8 cellular contexts compared by ENCODE assay signal in the genomic region with DNA sequence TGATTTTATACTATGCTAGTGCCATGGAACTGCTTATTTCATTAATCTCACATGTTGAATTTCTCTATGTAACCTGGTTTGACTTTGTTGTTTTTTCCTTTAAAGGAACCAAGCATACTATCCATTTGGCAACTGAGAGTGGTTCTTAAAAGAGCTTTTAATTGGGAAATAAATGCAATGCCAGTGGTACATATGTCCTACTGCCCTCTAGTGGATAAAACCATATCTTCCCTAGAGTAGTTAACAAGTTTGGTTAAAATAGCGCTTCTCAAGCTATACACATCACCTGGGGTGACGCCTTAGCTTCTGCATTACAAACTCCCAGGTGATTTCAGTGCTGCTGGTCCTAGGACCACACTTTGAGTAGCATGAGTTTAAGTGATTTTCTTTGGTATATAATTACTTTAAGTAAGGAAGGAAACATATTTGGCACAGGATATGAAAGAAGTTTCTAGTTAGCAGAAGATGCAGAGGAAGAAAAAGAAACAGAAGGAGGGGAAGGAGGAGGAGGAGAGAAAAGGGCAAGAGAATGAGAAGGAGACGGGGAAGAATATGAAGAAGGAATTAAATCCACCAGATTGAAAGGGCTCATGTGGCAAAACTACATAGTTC. TPM values are rescaled to one million over a fixed set of nuclear protein-coding genes. Genes with fewer than 3 reads are reported as not detected.
DNase-seq lines count a peak whose midpoint lies in the region; TF ChIP-seq lines count a peak whose summit lies in the region.

No MANE protein-coding gene starts in this region.

- H3F3A ChIP-seq in smooth muscle cell (ENCODE audit: low read depth) = no peaks in the 10 kb centered on the region

- no peak overlapping the region for H3K27ac ChIP-seq in C4-2B
- no peak overlapping the region for H3K27ac ChIP-seq in smooth muscle cell (ENCODE audit: low read depth)

- H3K27me3 ChIP-seq in smooth muscle cell (ENCODE audit: low read depth) = no peaks in the 10 kb centered on the region

- no peak overlapping the region for H3K4me2 ChIP-seq in smooth muscle cell

- H3K4me1 ChIP-seq in smooth muscle cell (ENCODE audit: low read depth) = no peaks in the 10 kb centered on the region

- no peak for TF ChIP-seq EP300 in Ishikawa (IDR thresholded peaks at IDR 0.05; ENCODE audit: borderline replicate concordance)

- H3K9me3 ChIP-seq in smooth muscle cell (replicated peaks; ENCODE audit: low read depth) = no peaks in the 10 kb centered on the region

- no peaks in the 10 kb centered on the region for H4K20me1 ChIP-seq in smooth muscle cell (ENCODE audit: low read depth)

- TF ChIP-seq CTCF in C4-2B (conservative IDR thresholded peaks at IDR 0.05) (peak; percentile 83), GM20000 (IDR thresholded peaks at IDR 0.05; ENCODE audit: extremely low read depth, missing control alignments) (no peak), smooth muscle cell (IDR thresholded peaks at IDR 0.05; ENCODE audit: borderline replicate concordance, insufficient read depth, poor library complexity, severe bottlenecking) (peak; percentile 69)

- intact Hi-C loops in posterior cingulate gyrus (cut with DNase I) = no loop called here

- H3K4me3 ChIP-seq in smooth muscle cell = no peak overlapping the region

- H2AFZ ChIP-seq in smooth muscle cell (ENCODE audit: low read depth) = no peak overlapping the region

- H3K9ac ChIP-seq in smooth muscle cell (ENCODE audit: low read depth) = no peak overlapping the region

- TF ChIP-seq RAD21 in Ishikawa (IDR thresholded peaks at IDR 0.05; ENCODE audit: low read depth) = peak; percentile 47

- DNase-seq in GM20000 (ENCODE audit: low spot score) (peak; percentile 18), SHP77 (lab: John Stamatoyannopoulos, UW) (peak; percentile 45 to 59), foreskin melanocyte (peak; percentile 49), smooth muscle cell (lab: John Stamatoyannopoulos, UW; ENCODE audit: unreplicated experiment) (no peak), activated gamma-delta T cell (lab: John Stamatoyannopoulos, UW) (no peak), posterior cingulate gyrus (no peak)

- 36% methylated on average over 3 of the region's 3 CpGs for WGBS in smooth muscle cell (ENCODE audit: low lambda C conversion rate)

- no peaks in the 10 kb centered on the region for H3K79me2 ChIP-seq in smooth muscle cell (ENCODE audit: low read depth)

- H3K36me3 ChIP-seq in smooth muscle cell (ENCODE audit: low read depth) = no peaks in the 10 kb centered on the region

TF ChIP-seq in Ishikawa, 13 proteins besides CTCF, POLR2A, EP300 and RAD21:
- TF ChIP-seq TEAD4 (IDR thresholded peaks at IDR 0.05) = no peak

RNA-seq across cellular contexts. Expression of gene FGF10, which starts 56.8 kb away (rescaled TPM):
- 0.09 and 0.13 TPM in 2 replicates for total RNA-seq in smooth muscle cell
- polyA plus RNA-seq in smooth muscle cell = 0.24 TPM in 1 of 2 replicates, not detected in the other

Comparison
In these comparisons a context has a peak if more than half of its experiments do, and no peak if none do; other contexts are left out.
1. DNase-seq: peak in GM20000 (single experiment), SHP77 (2 of 2) and foreskin melanocyte (single experiment); none in smooth muscle cell (single experiment), activated gamma-delta T cell (single experiment) and posterior cingulate gyrus (0 of 10).